23 cellular contexts compared by ENCODE assay signal in genomic region chr11:3103076-3103475, GRCh38. TPM values are rescaled to one million over a fixed set of nuclear protein-coding genes. Genes with fewer than 3 reads are reported as not detected.
DNase-seq lines count a peak whose midpoint lies in the region; ATAC-seq and TF ChIP-seq lines count a peak whose summit lies in the region.
"Had no signal": no experiment of that assay in that cellular context is flagged by ENCODE, and none has a peak within 500 bp of the region (broad histone marks: within the 10 kb centered on the region; RNA-seq: fewer than 3 reads in every experiment).

No MANE protein-coding gene starts in this region.

- no peaks in the 10 kb centered on the region for H3K27me3 ChIP-seq in stomach
- H3K27me3 ChIP-seq: breast epithelium, colonic mucosa had no signal

- H3K27me3 Mint-ChIP-seq in activated T-cell treated with anti-CD3 and anti-CD28 coated beads, Interleukin-2, amount 50 U/mL, for 24 hours = no peaks in the 10 kb centered on the region
- H3K27me3 Mint-ChIP-seq in activated T-cell treated with anti-CD3 and anti-CD28 coated beads, Interleukin-2, amount 50 U/mL, for 72 hours (ENCODE audit: low read depth) = no peaks in the 10 kb centered on the region
- H3K27me3 Mint-ChIP-seq: activated naive CD4-positive, alpha-beta T cell treated with anti-CD3 and anti-CD28 coated beads, Interleukin-2, amount 50 U/mL, for 24 hours; CD4-positive, CD25-positive, alpha-beta regulatory T cell; naive thymus-derived CD4-positive, alpha-beta T cell had no signal

- peaks cover 20 to 92% (median 74%) of the 10 kb centered on the region in 4 donors for H3K36me3 ChIP-seq in stomach
- H3K36me3 ChIP-seq: breast epithelium, colonic mucosa had no signal

- H3K36me3 Mint-ChIP-seq in activated T-cell treated with anti-CD3 and anti-CD28 coated beads, Interleukin-2, amount 50 U/mL, for 24 hours (ENCODE audit: low read depth) = no peaks in the 10 kb centered on the region
- H3K36me3 Mint-ChIP-seq in activated T-cell treated with anti-CD3 and anti-CD28 coated beads, Interleukin-2, amount 50 U/mL, for 72 hours (ENCODE audit: insufficient read depth in 2 of 2) = no peaks in the 10 kb centered on the region
- H3K36me3 Mint-ChIP-seq: activated naive CD4-positive, alpha-beta T cell treated with anti-CD3 and anti-CD28 coated beads, Interleukin-2, amount 50 U/mL, for 24 hours; CD4-positive, CD25-positive, alpha-beta regulatory T cell; stimulated activated memory B cell treated with anti-CD40 and anti-IgM and Interleukin-4, amounts not matched to agents 10 μg/mL and 1 μg/mL and 100 μg/mL, for 72 hours had no signal

- TF ChIP-seq EP300 in stomach (IDR thresholded peaks at IDR 0.05) = no peak

- no peaks in the 10 kb centered on the region for H3K4me1 ChIP-seq in stomach
- H3K4me1 ChIP-seq: breast epithelium, colonic mucosa had no signal

- ATAC-seq in activated T-cell treated with anti-CD3 and anti-CD28 coated beads, Interleukin-2, amount 50 U/mL, for 72 hours (replicated peaks in 1 of 2) = no peak
- ATAC-seq in GM21526 (IDR thresholded peaks at IDR 0.05; ENCODE audit: low FRiP score, unreplicated experiment) = no peak
- ATAC-seq: naive thymus-derived CD4-positive, alpha-beta T cell; stimulated activated memory B cell treated with anti-CD40 and anti-IgM and Interleukin-4, amounts not matched to agents 10 μg/mL and 1 μg/mL and 100 μg/mL, for 72 hours had no signal

- intact Hi-C loops in stomach (cut with DNase I; ENCODE audit: low total_unique reads) = no loop called here

- DNase-seq in activated T-cell treated with anti-CD3 and anti-CD28 coated beads, Interleukin-2, amount 50 U/mL, for 24 hours = peak; percentile 23
- no peak for DNase-seq in activated T-cell treated with anti-CD3 and anti-CD28 coated beads, Interleukin-2, amount 50 U/mL, for 72 hours
- DNase-seq in GM13976 (ENCODE audit: low spot score) (peak; percentile 26), islet precursor cell (peak; percentile 26), stomach (peak; percentile 23), amygdala (lab: John Stamatoyannopoulos, UW) (no peak)
- DNase-seq in central memory CD4-positive, alpha-beta T cell = no peak
- DNase-seq: anterior cingulate cortex; Calu3; CD4-positive, CD25-positive, alpha-beta regulatory T cell; effector memory CD4-positive, alpha-beta T cell; KBM-7; midbrain; naive thymus-derived CD4-positive, alpha-beta T cell; NCI-H1092; NCI-H187; NCI-H2171; occipital lobe had no signal

- peaks cover 6% of the 10 kb centered on the region for H3K4me1 Mint-ChIP-seq in activated T-cell treated with anti-CD3 and anti-CD28 coated beads, Interleukin-2, amount 50 U/mL, for 24 hours (ENCODE audit: low read depth)
- H3K4me1 Mint-ChIP-seq in activated T-cell treated with anti-CD3 and anti-CD28 coated beads, Interleukin-2, amount 50 U/mL, for 72 hours (ENCODE audit: low read depth) = no peaks in the 10 kb centered on the region

- H3K4me3 Mint-ChIP-seq in activated T-cell treated with anti-CD3 and anti-CD28 coated beads, Interleukin-2, amount 50 U/mL, for 24 hours = no peak overlapping the region
- no peak overlapping the region for H3K4me3 Mint-ChIP-seq in activated T-cell treated with anti-CD3 and anti-CD28 coated beads, Interleukin-2, amount 50 U/mL, for 72 hours
- H3K4me3 Mint-ChIP-seq: activated naive CD4-positive, alpha-beta T cell treated with anti-CD3 and anti-CD28 coated beads, Interleukin-2, amount 50 U/mL, for 24 hours; CD4-positive, CD25-positive, alpha-beta regulatory T cell; stimulated activated memory B cell treated with anti-CD40 and anti-IgM and Interleukin-4, amounts not matched to agents 10 μg/mL and 1 μg/mL and 100 μg/mL, for 72 hours had no signal

- H3K9me3 ChIP-seq in stomach = no peaks in the 10 kb centered on the region
- H3K9me3 ChIP-seq: breast epithelium, colonic mucosa had no signal

- H3K9me3 Mint-ChIP-seq in activated T-cell treated with anti-CD3 and anti-CD28 coated beads, Interleukin-2, amount 50 U/mL, for 24 hours = no peaks in the 10 kb centered on the region
- H3K9me3 Mint-ChIP-seq in activated T-cell treated with anti-CD3 and anti-CD28 coated beads, Interleukin-2, amount 50 U/mL, for 72 hours = no peaks in the 10 kb centered on the region
- H3K9me3 Mint-ChIP-seq: activated naive CD4-positive, alpha-beta T cell treated with anti-CD3 and anti-CD28 coated beads, Interleukin-2, amount 50 U/mL, for 24 hours; CD4-positive, CD25-positive, alpha-beta regulatory T cell; naive thymus-derived CD4-positive, alpha-beta T cell; stimulated activated memory B cell treated with anti-CD40 and anti-IgM and Interleukin-4, amounts not matched to agents 10 μg/mL and 1 μg/mL and 100 μg/mL, for 72 hours had no signal

- no peak overlapping the region for H3K27ac ChIP-seq in stomach
- H3K27ac ChIP-seq: breast epithelium, colonic mucosa had no signal

- no peak for TF ChIP-seq POLR2A in stomach (IDR thresholded peaks at IDR 0.05)

- in situ Hi-C loops in GM13976 (cut with MboI; ENCODE audit: low sequenced_read_pairs, unreplicated experiment) = no loop called here

- no peak overlapping the region for H3K27ac Mint-ChIP-seq in activated T-cell treated with anti-CD3 and anti-CD28 coated beads, Interleukin-2, amount 50 U/mL, for 24 hours
- H3K27ac Mint-ChIP-seq in activated T-cell treated with anti-CD3 and anti-CD28 coated beads, Interleukin-2, amount 50 U/mL, for 72 hours = no peak overlapping the region
- H3K27ac Mint-ChIP-seq: activated naive CD4-positive, alpha-beta T cell treated with anti-CD3 and anti-CD28 coated beads, Interleukin-2, amount 50 U/mL, for 24 hours; CD4-positive, CD25-positive, alpha-beta regulatory T cell; naive thymus-derived CD4-positive, alpha-beta T cell; stimulated activated memory B cell treated with anti-CD40 and anti-IgM and Interleukin-4, amounts not matched to agents 10 μg/mL and 1 μg/mL and 100 μg/mL, for 72 hours had no signal

- 81 to 86% (median 84%) methylated on average over 9 to 11 of the region's 11 CpGs for WGBS in stomach, 5 donors

- H3K4me3 ChIP-seq in stomach = no peak overlapping the region
- H3K4me3 ChIP-seq: breast epithelium, colonic mucosa had no signal

- TF ChIP-seq CTCF in GM13976 (IDR thresholded peaks at IDR 0.05; ENCODE audit: borderline replicate concordance, control extremely low read depth, extremely low read depth, insufficient read depth, missing control alignments) = no peak
- TF ChIP-seq CTCF in stomach (IDR thresholded peaks at IDR 0.05) = no peak

RNA-seq across cellular contexts. Expression of gene CARS1, which starts 45.9 kb away (rescaled TPM):
- total RNA-seq in activated T-cell treated with anti-CD3 and anti-CD28 coated beads, Interleukin-2, amount 50 U/mL, for 72 hours = 100 to 1,000 TPM; 217 to 224 TPM
- 10 to 100 TPM; 28.6 to 54.2 (median 42.6) TPM for total RNA-seq in stomach
- polyA plus RNA-seq in stomach = 10 to 100 TPM; 25.2 to 44.9 (median 35.7) TPM

Comparison
In these comparisons a context has a peak if more than half of its experiments do, and no peak if none do; other contexts are left out.
1. DNase-seq: peak in activated T-cell treated with anti-CD3 and anti-CD28 coated beads, Interleukin-2, amount 50 U/mL, for 24 hours (single experiment), GM13976 (single experiment), islet precursor cell (single experiment) and stomach (single experiment); none in activated T-cell treated with anti-CD3 and anti-CD28 coated beads, Interleukin-2, amount 50 U/mL, for 72 hours (0 of 2), central memory CD4-positive, alpha-beta T cell (single experiment) and amygdala (0 of 56).